Comparison of ENCODE assay signal across 10 cellular contexts in the genomic region with DNA sequence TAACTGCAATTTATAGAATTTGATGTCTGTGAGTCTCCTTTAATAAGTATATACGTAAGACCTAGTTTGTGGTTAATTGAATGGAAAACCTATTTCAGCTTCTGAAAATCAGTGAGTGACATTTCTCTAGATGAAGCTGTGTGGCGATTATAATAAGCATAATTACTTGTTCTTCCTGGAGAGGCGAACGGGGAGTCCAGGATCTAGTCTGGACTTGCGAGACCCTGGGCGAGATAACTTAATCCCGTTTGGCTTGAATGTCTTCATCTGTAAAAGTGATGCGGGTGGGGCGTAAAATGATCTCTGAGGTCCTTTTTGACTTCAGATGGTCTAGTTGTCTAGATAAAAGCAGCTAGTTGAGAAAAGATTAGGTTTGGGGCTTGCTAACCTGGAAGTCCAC. TPM values are rescaled to one million over a fixed set of nuclear protein-coding genes. Genes with fewer than 3 reads are reported as not detected.
DNase-seq lines count a peak whose midpoint lies in the region; ATAC-seq, FAIRE-seq and TF ChIP-seq lines count a peak whose summit lies in the region.
"Had no signal": no experiment of that assay in that cellular context is flagged by ENCODE, and none has a peak within 500 bp of the region (broad histone marks: within the 10 kb centered on the region; RNA-seq: fewer than 3 reads in every experiment).

No MANE protein-coding gene starts in this region.

- H3K9me3 Mint-ChIP-seq in activated T-helper 1 cell treated with anti-CD3 and anti-CD28 coated beads, Interleukin-12 subunit alpha, Interleukin-12 subunit beta, Interleukin-2, Interleukin-4 antibody, amounts not matched to agents 30 ng/mL and 10 ng/mL and 1 ng/mL, durations not matched to agents 14 hours and 24 hours and 36 hours: no peaks in the 10 kb centered on the region

- H3K4me3 ChIP-seq in HUES6 (ENCODE audit: low read depth, low read length) (peak overlapping the region; percentile 63), kidney epithelial cell (ENCODE audit: low read depth, low read length) (peak overlapping the region; percentile 47), small intestine (ENCODE audit: low read depth in 1 of 2, low read length in 2 of 2) (peak overlapping the region in 1 of 2 donors; percentile 30)

- H3K27ac Mint-ChIP-seq in activated T-helper 1 cell treated with anti-CD3 and anti-CD28 coated beads, Interleukin-12 subunit alpha, Interleukin-12 subunit beta, Interleukin-2, Interleukin-4 antibody, amounts not matched to agents 30 ng/mL and 10 ng/mL and 1 ng/mL, durations not matched to agents 14 hours and 24 hours and 36 hours: no peak overlapping the region

- ATAC-seq in HG03457 (IDR thresholded peaks at IDR 0.05; ENCODE audit: unreplicated experiment) (no peak), Right ventricle myocardium inferior (no peak)
- ATAC-seq: gastroesophageal sphincter had no signal

- no peak for DNase-seq in activated T-helper 1 cell treated with anti-CD3 and anti-CD28 coated beads, Interleukin-12 subunit alpha, Interleukin-12 subunit beta, Interleukin-2, Interleukin-4 antibody, amounts not matched to agents 30 ng/mL and 10 ng/mL and 1 ng/mL, durations not matched to agents 14 hours and 24 hours and 36 hours (ENCODE audit: low spot score)
- DNase-seq in kidney epithelial cell (ENCODE audit: low read depth): no peak
- peak; percentile 12 for DNase-seq in small intestine
- DNase-seq in AG20443 (ENCODE audit: low spot score): no peak
- DNase-seq in Right ventricle myocardium inferior (ENCODE audit: missing footprints): no peak
- DNase-seq: activated CD4-positive, CD25-positive, alpha-beta regulatory T cell treated with anti-CD3 and anti-CD28 coated beads, Interleukin-2, amount 50 U/mL, for 72 hours had no signal

- H3K27ac ChIP-seq in HUES6 (ENCODE audit: low read depth, low read length): no peak overlapping the region
- H3K27ac ChIP-seq in small intestine (ENCODE audit: low read depth in 1 of 2, low read length in 1 of 2): no peak overlapping the region

- no peak for TF ChIP-seq CTCF in kidney epithelial cell (IDR thresholded peaks at IDR 0.05; ENCODE audit: insufficient read depth, low read length, poor library complexity, severe bottlenecking)

- no peaks in the 10 kb centered on the region for H3K9me3 ChIP-seq in HUES6 (ENCODE audit: control insufficient read depth, insufficient read depth, low read depth, low read length)
- H3K9me3 ChIP-seq in small intestine (ENCODE audit: control insufficient read depth, low read depth): no peaks in the 10 kb centered on the region
- H3K9me3 ChIP-seq: gastroesophageal sphincter, Peyer's patch had no signal

- H3K4me1 Mint-ChIP-seq in activated T-helper 1 cell treated with anti-CD3 and anti-CD28 coated beads, Interleukin-12 subunit alpha, Interleukin-12 subunit beta, Interleukin-2, Interleukin-4 antibody, amounts not matched to agents 30 ng/mL and 10 ng/mL and 1 ng/mL, durations not matched to agents 14 hours and 24 hours and 36 hours (ENCODE audit: low read depth): peaks cover 7% of the 10 kb centered on the region

- intact Hi-C loops in activated T-helper 1 cell treated with anti-CD3 and anti-CD28 coated beads, Interleukin-12 subunit alpha, Interleukin-12 subunit beta, Interleukin-2, Interleukin-4 antibody, amounts not matched to agents 30 ng/mL and 10 ng/mL and 1 ng/mL, durations not matched to agents 14 hours and 24 hours and 36 hours (cut with micrococcal nuclease): no loop called here
- intact Hi-C loops in Right ventricle myocardium inferior (cut with DNase I): no loop called here

- no peaks in the 10 kb centered on the region for H3K36me3 ChIP-seq in HUES6 (ENCODE audit: control insufficient read depth, insufficient read depth, low read length)
- H3K36me3 ChIP-seq in kidney epithelial cell (ENCODE audit: control insufficient read depth, insufficient read depth, low read length): no peaks in the 10 kb centered on the region
- peaks cover 0 to 2% of the 10 kb centered on the region in 2 donors for H3K36me3 ChIP-seq in small intestine (ENCODE audit: control insufficient read depth in 2 of 2, insufficient read depth in 2 of 2, low read length in 2 of 2)
- H3K36me3 ChIP-seq: gastroesophageal sphincter, Peyer's patch had no signal

- 19 to 58% (median 38%) methylated on average over 9 of the region's 9 CpGs for WGBS in small intestine, 3 donors

- no peaks in the 10 kb centered on the region for H3K36me3 Mint-ChIP-seq in activated T-helper 1 cell treated with anti-CD3 and anti-CD28 coated beads, Interleukin-12 subunit alpha, Interleukin-12 subunit beta, Interleukin-2, Interleukin-4 antibody, amounts not matched to agents 30 ng/mL and 10 ng/mL and 1 ng/mL, durations not matched to agents 14 hours and 24 hours and 36 hours (ENCODE audit: low read depth)

- no peak overlapping the region for H3K9ac ChIP-seq in HUES6 (ENCODE audit: low read length)

- peak overlapping the region; percentile 66 for H3K4me3 Mint-ChIP-seq in activated T-helper 1 cell treated with anti-CD3 and anti-CD28 coated beads, Interleukin-12 subunit alpha, Interleukin-12 subunit beta, Interleukin-2, Interleukin-4 antibody, amounts not matched to agents 30 ng/mL and 10 ng/mL and 1 ng/mL, durations not matched to agents 14 hours and 24 hours and 36 hours

- H3K27me3 Mint-ChIP-seq in activated T-helper 1 cell treated with anti-CD3 and anti-CD28 coated beads, Interleukin-12 subunit alpha, Interleukin-12 subunit beta, Interleukin-2, Interleukin-4 antibody, amounts not matched to agents 30 ng/mL and 10 ng/mL and 1 ng/mL, durations not matched to agents 14 hours and 24 hours and 36 hours (ENCODE audit: insufficient read depth): peaks cover 23% of the 10 kb centered on the region

- H3K27me3 ChIP-seq in HUES6 (ENCODE audit: control insufficient read depth, insufficient read depth, low read length) (peaks cover 41% of the 10 kb centered on the region), kidney epithelial cell (ENCODE audit: control insufficient read depth, insufficient read depth, low read length) (no peaks in the 10 kb centered on the region), small intestine (ENCODE audit: control insufficient read depth in 2 of 2, insufficient read depth in 2 of 2, low read length in 2 of 2) (peaks cover 0 to 2% of the 10 kb centered on the region in 2 donors)
- H3K27me3 ChIP-seq: Peyer's patch had no signal

- no peaks in the 10 kb centered on the region for H3K4me1 ChIP-seq in HUES6 (ENCODE audit: control insufficient read depth, insufficient read depth, low read length)
- no peaks in the 10 kb centered on the region for H3K4me1 ChIP-seq in small intestine (ENCODE audit: control insufficient read depth in 2 of 2, insufficient read depth in 1 of 2, low read depth in 1 of 2, low read length in 1 of 2)

- no peak for FAIRE-seq in small intestine (lab: Jason Lieb, UNC)

RNA-seq across cellular contexts. Expression of gene PRRG4, which starts 1.1 kb away (rescaled TPM):
- 0.83 and 0.91 TPM in 2 replicates for total RNA-seq in activated T-helper 1 cell treated with anti-CD3 and anti-CD28 coated beads, Interleukin-12 subunit alpha, Interleukin-12 subunit beta, Interleukin-2, Interleukin-4 antibody, amounts not matched to agents 30 ng/mL and 10 ng/mL and 1 ng/mL, durations not matched to agents 14 hours and 24 hours and 36 hours
- 3.0 and 3.7 TPM in 2 replicates for total RNA-seq in kidney epithelial cell
- 10 to 100 TPM in 1 of 3 donors, 1 to 10 TPM in 2; 5.1 to 11.2 (median 7.6) TPM for polyA plus RNA-seq in small intestine
- 0.57 TPM for total RNA-seq in Right ventricle myocardium inferior

RNA-seq across cellular contexts. Expression of gene CCDC73, which starts 36.3 kb away (rescaled TPM):
- total RNA-seq in activated T-helper 1 cell treated with anti-CD3 and anti-CD28 coated beads, Interleukin-12 subunit alpha, Interleukin-12 subunit beta, Interleukin-2, Interleukin-4 antibody, amounts not matched to agents 30 ng/mL and 10 ng/mL and 1 ng/mL, durations not matched to agents 14 hours and 24 hours and 36 hours: 0.05 TPM in 1 of 2 replicates, not detected in the other
- total RNA-seq in kidney epithelial cell: 0.07 TPM in 1 of 2 replicates, not detected in the other
- under 1 TPM in 1 of 3 donors, not detected in 2; 0.01 TPM for polyA plus RNA-seq in small intestine
- not detected for total RNA-seq in Right ventricle myocardium inferior
- total RNA-seq: gastroesophageal sphincter, Peyer's patch had no signal
